10 cellular contexts compared by ENCODE assay signal in the genomic region with DNA sequence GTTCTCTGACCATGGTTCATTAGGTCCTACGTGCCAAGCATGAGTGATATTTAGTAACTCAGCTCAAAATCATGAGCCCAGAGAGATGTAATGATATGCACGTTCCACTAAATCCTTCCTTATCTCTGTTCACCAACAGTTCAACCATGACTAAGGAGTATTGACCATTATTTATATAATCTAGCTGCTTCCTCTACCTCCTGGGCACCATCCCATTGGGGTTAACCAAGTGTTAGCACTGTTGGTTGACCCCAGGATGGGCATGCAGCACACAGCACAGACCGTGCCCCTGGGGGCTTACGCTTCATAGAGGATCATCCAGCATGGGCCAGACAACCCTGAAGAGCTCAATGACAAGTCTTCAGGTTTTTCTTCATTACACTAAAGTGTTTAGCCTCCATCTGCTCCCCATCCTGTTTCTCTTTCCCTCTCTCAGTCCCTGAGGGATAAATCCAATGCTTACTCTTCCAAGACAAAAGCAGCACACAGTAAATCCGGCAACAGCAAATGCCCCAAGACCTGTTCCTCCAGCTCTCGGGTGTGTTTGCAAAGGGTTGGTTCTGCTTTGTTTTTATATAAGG. TPM values are rescaled to one million over a fixed set of nuclear protein-coding genes. Genes with fewer than 3 reads are reported as not detected.
A peak's percentile ranks its signal among the peaks of the same experiment; 100 is the strongest.
DNase-seq lines count a peak whose midpoint lies in the region; ATAC-seq and FAIRE-seq lines count a peak whose summit lies in the region.
"Had no signal": no experiment of that assay in that cellular context is flagged by ENCODE, and none has a peak within 500 bp of the region (broad histone marks: within the 10 kb centered on the region; RNA-seq: fewer than 3 reads in every experiment).

No MANE protein-coding gene starts in this region.

- FAIRE-seq in GM18507 (lab: Jason Lieb, UNC): peak; percentile 12

- ATAC-seq in esophagus mucosa (peak; percentile 13), GM18907 (IDR thresholded peaks at IDR 0.05; ENCODE audit: unreplicated experiment) (no peak), GM19023 (IDR thresholded peaks at IDR 0.05; ENCODE audit: unreplicated experiment) (no peak)
- ATAC-seq: activated naive CD4-positive, alpha-beta T cell treated with anti-CD3 and anti-CD28 coated beads, Interleukin-2, amount 50 U/mL, for 72 hours had no signal

- DNase-seq in GM18507 (ENCODE audit: extremely low spot score, insufficient read length, low read depth): no peak
- peak; percentile 84 for DNase-seq in NCI-H82 (lab: John Stamatoyannopoulos, UW)
- DNase-seq in renal cortical epithelial cell (ENCODE audit: low read depth): peak; percentile 44
- no peak for DNase-seq in KG1 (lab: John Stamatoyannopoulos, UW)
- DNase-seq: colonic mucosa, NCI-H1694 had no signal

RNA-seq across cellular contexts. Expression of gene FAM174B, which starts 10.4 kb away (rescaled TPM):
- total RNA-seq in esophagus mucosa: 4.3 TPM
- 8.7 and 11.9 TPM in 2 replicates for total RNA-seq in renal cortical epithelial cell

Comparison
In these comparisons a context has a peak if more than half of its experiments do, and no peak if none do; other contexts are left out.
1. DNase-seq: peak in NCI-H82 (single experiment) and renal cortical epithelial cell (single experiment); none in GM18507 (single experiment) and KG1 (single experiment).